ENCODE assay signal across 24 cellular contexts in the genomic region with DNA sequence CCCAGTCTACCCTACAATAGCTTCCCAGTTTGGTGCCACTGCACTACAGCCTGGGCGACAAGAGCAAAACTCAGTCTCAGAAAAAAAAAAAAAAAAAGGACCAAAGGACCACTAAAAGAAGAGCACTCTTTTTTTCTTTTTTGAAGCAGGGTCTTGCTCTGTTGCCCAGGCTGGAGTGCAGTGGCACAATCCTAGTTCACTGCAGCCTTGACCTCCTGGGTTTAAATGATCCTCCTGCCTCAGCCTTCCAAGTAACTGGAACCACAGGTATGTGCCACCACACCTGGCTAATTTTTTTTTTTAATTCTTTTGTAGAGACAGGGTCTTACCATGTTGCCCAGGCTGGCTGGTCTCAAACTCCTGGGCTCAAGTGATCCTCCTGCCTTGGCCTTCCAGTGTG. TPM values are rescaled to one million over a fixed set of nuclear protein-coding genes. Genes with fewer than 3 reads are reported as not detected.
"Had no signal": no experiment of that assay in that cellular context is flagged by ENCODE, and none has a peak within 500 bp of the region (broad histone marks: within the 10 kb centered on the region; RNA-seq: fewer than 3 reads in every experiment).

No MANE protein-coding gene starts in this region.

- H3K27ac ChIP-seq: adrenal gland, ascending aorta, colonic mucosa, esophagus muscularis mucosa, gastrocnemius medialis, pancreas, psoas muscle, right atrium auricular region, spleen, upper lobe of right lung had no signal

- ATAC-seq: gastrocnemius medialis; left colon; pancreas; psoas muscle; stimulated activated naive CD8-positive, alpha-beta T cell treated with anti-CD3 and anti-CD28 coated beads, Interleukin-15, Interleukin-2, amounts not matched to agents 100 U/mL and 50 U/mL, for 24 hours; upper lobe of right lung had no signal

- H3K4me3 ChIP-seq: adrenal gland, ascending aorta, colonic mucosa, esophagus muscularis mucosa, gastrocnemius medialis, pancreas, psoas muscle, right atrium auricular region, spleen, upper lobe of right lung had no signal

- DNase-seq: activated B cell treated with CpG ODN at 0.5 μM for 24 hours; activated CD4-positive, alpha-beta memory T cell treated with anti-CD3 and anti-CD28 coated beads for 36 hours; activated CD4-positive, alpha-beta T cell treated with anti-CD3 and anti-CD28 coated beads for 4 hours; activated effector memory CD4-positive, alpha-beta T cell treated with anti-CD3 and anti-CD28 coated beads, Interleukin-2, amount 50 U/mL, for 16 hours; activated naive CD4-positive, alpha-beta T cell treated with anti-CD3 and anti-CD28 coated beads, Interleukin-2, amount 50 U/mL, for 16 hours; adrenal gland; central memory CD4-positive, alpha-beta T cell; colonic mucosa; gastrocnemius medialis; hippocampal formation; left colon; naive B cell; pancreas; psoas muscle; spleen; stimulated activated CD4-positive, alpha-beta T cell treated with anti-CD3 and anti-CD28 coated beads, Interleukin-4, amount 100 ng/mL, for 1 hour; stimulated activated naive CD8-positive, alpha-beta T cell treated with anti-CD3 and anti-CD28 coated beads, Interleukin-15, Interleukin-2, amounts not matched to agents 100 U/mL and 50 U/mL, for 24 hours; T1000; upper lobe of right lung had no signal

- H3K27ac Mint-ChIP-seq: activated B cell treated with CpG ODN at 0.5 μM for 24 hours; activated CD4-positive, alpha-beta memory T cell treated with anti-CD3 and anti-CD28 coated beads for 36 hours had no signal

- H3K27me3 ChIP-seq: adrenal gland, ascending aorta, colonic mucosa, esophagus muscularis mucosa, gastrocnemius medialis, pancreas, right atrium auricular region, spleen, upper lobe of right lung had no signal

- H3K27me3 Mint-ChIP-seq: activated B cell treated with CpG ODN at 0.5 μM for 24 hours, memory B cell had no signal

- H3K9me3 Mint-ChIP-seq: activated B cell treated with CpG ODN at 0.5 μM for 24 hours; activated CD4-positive, alpha-beta memory T cell treated with anti-CD3 and anti-CD28 coated beads for 36 hours; memory B cell; naive B cell had no signal

- H3K36me3 ChIP-seq: adrenal gland, ascending aorta, colonic mucosa, esophagus muscularis mucosa, gastrocnemius medialis, pancreas, right atrium auricular region, spleen, upper lobe of right lung had no signal

- FAIRE-seq: keratinocyte, pancreas had no signal

- H3K4me3 Mint-ChIP-seq: activated B cell treated with CpG ODN at 0.5 μM for 24 hours; activated CD4-positive, alpha-beta memory T cell treated with anti-CD3 and anti-CD28 coated beads for 36 hours had no signal

- H3K36me3 Mint-ChIP-seq: memory B cell, naive B cell had no signal

- H3K4me1 ChIP-seq: adrenal gland, colonic mucosa, pancreas, psoas muscle, upper lobe of right lung had no signal

- H3K9me3 ChIP-seq: adrenal gland, ascending aorta, colonic mucosa, esophagus muscularis mucosa, gastrocnemius medialis, pancreas, psoas muscle, right atrium auricular region, spleen, upper lobe of right lung had no signal

RNA-seq across cellular contexts. Expression of gene PLAU, which starts 14.0 kb away (rescaled TPM):
- total RNA-seq: activated B cell treated with CpG ODN at 0.5 μM for 24 hours had no signal
